In the genomic region with DNA sequence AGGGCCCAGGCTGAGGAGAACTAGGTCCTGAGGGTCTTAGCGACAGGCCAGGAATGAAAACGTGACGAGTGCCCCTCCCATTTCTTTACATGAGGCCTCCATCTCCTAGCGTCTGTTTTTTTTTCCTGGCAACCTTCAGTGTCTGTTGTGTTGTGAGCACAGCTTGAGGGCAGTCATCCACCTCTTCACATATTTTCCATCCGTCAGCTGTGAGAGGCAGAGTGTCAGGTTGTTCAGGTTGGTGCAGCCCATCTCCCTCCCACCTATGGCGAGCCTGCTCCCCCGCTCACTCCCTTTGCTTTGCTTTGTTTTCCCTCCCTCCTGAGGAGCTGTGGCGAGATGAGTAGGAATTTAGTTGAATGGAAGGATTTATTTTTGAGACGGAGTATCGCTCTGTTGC, we compare ENCODE assay signal across 15 cellular contexts. TPM values are rescaled to one million over a fixed set of nuclear protein-coding genes. Genes with fewer than 3 reads are reported as not detected.
A peak's percentile ranks its signal among the peaks of the same experiment; 100 is the strongest.
DNase-seq lines count a peak whose midpoint lies in the region; ATAC-seq, FAIRE-seq and TF ChIP-seq lines count a peak whose summit lies in the region.
"Had no signal": no experiment of that assay in that cellular context is flagged by ENCODE, and none has a peak within 500 bp of the region (broad histone marks: within the 10 kb centered on the region; RNA-seq: fewer than 3 reads in every experiment).

No MANE protein-coding gene starts in this region.

- TF ChIP-seq POLR2A in H54 (IDR thresholded peaks at IDR 0.05; ENCODE audit: low read depth, low read length), result no peak

- peak; percentile 25 for ATAC-seq in CD4-positive, alpha-beta T cell (ENCODE audit: poor library complexity)
- ATAC-seq in GM21619 (IDR thresholded peaks at IDR 0.05; ENCODE audit: unreplicated experiment) (no peak), HG02852 (IDR thresholded peaks at IDR 0.05; ENCODE audit: unreplicated experiment) (no peak)

- FAIRE-seq in H54 (lab: Jason Lieb, UNC), result no peak

- no peak overlapping the region for H3K4me2 ChIP-seq in PC-9
- H3K4me2 ChIP-seq: KMS-11 had no signal

- no peak for TF ChIP-seq CTCF in CD4-positive, alpha-beta T cell (IDR thresholded peaks at IDR 0.05)
- no peak for TF ChIP-seq CTCF in PC-9 (conservative IDR thresholded peaks at IDR 0.05)

- peak overlapping the region; percentile 85 for H3K27ac Mint-ChIP-seq in CD4-positive, alpha-beta T cell
- H3K27ac Mint-ChIP-seq in activated T-helper 2 cell treated with anti-CD3 and anti-CD28 coated beads, Interferon-gamma antibody, Interleukin-2, Interleukin-4, amounts not matched to agents 10 μg/mL and 5 μg/mL and 100 μg/mL, durations not matched to agents 14 hours and 24 hours and 36 hours, result peak overlapping the region; percentile 96

- no TSS peak for BruUV-seq in PC-9 (replicated peaks; lab: Mats Ljungman, UMichigan)

- H3K27ac ChIP-seq in CD4-positive, alpha-beta T cell (ENCODE audit: low read depth, low read length), result peak overlapping the region; percentile 33
- no peak overlapping the region for H3K27ac ChIP-seq in PC-9
- H3K27ac ChIP-seq: KMS-11, WERI-Rb-1 had no signal

- intact Hi-C loops in CD4-positive, alpha-beta T cell (cut with DNase I, micrococcal nuclease), result no loop called here
- intact Hi-C loops in activated T-helper 2 cell treated with anti-CD3 and anti-CD28 coated beads, Interferon-gamma antibody, Interleukin-2, Interleukin-4, amounts not matched to agents 10 μg/mL and 5 μg/mL and 100 μg/mL, durations not matched to agents 14 hours and 24 hours and 36 hours (cut with micrococcal nuclease), result no loop called here
- intact Hi-C loops in PC-9 (cut with micrococcal nuclease; ENCODE audit: unreplicated experiment), result no loop called here

- H3K36me3 ChIP-seq in PC-9 (ENCODE audit: low read depth), result no peaks in the 10 kb centered on the region
- H3K36me3 ChIP-seq: WERI-Rb-1 had no signal

- H3K9me2 ChIP-seq in PC-9 (ENCODE audit: insufficient read depth), result no peaks in the 10 kb centered on the region

- H3K4me3 ChIP-seq in PC-9, result no peak overlapping the region

- H3K27me3 Mint-ChIP-seq in CD4-positive, alpha-beta T cell, result no peaks in the 10 kb centered on the region
- no peaks in the 10 kb centered on the region for H3K27me3 Mint-ChIP-seq in activated T-helper 2 cell treated with anti-CD3 and anti-CD28 coated beads, Interferon-gamma antibody, Interleukin-2, Interleukin-4, amounts not matched to agents 10 μg/mL and 5 μg/mL and 100 μg/mL, durations not matched to agents 14 hours and 24 hours and 36 hours (ENCODE audit: low read depth)

- no peaks in the 10 kb centered on the region for H3K4me1 ChIP-seq in PC-9 (replicated peaks; ENCODE audit: insufficient read depth)

- POLR2A ChIA-PET in CD4-positive, alpha-beta T cell (lab: Charles Lee), result interaction anchor here (0.7 to 2.7 kb wide), 26 partner anchors 10 to 227 kb away, joined by 3 to 43 read pairs (median 4); a partner anchor contains a TSS
- POLR2A ChIA-PET in PC-9 (lab: Charles Lee; ENCODE audit: unreplicated experiment), result no interaction called here

- no peaks in the 10 kb centered on the region for H3F3A ChIP-seq in PC-9 (ENCODE audit: insufficient read depth, low read depth)

- no peaks in the 10 kb centered on the region for H3K9me3 ChIP-seq in CD4-positive, alpha-beta T cell (ENCODE audit: control insufficient read depth, low read length)
- no peaks in the 10 kb centered on the region for H3K9me3 ChIP-seq in PC-9 (ENCODE audit: insufficient read depth, low read depth)

- no peaks in the 10 kb centered on the region for H3K27me3 ChIP-seq in CD4-positive, alpha-beta T cell (ENCODE audit: control insufficient read depth, insufficient read depth, low read length)
- no peaks in the 10 kb centered on the region for H3K27me3 ChIP-seq in PC-9 (ENCODE audit: insufficient read depth, low read depth)

- peak overlapping the region; percentile 82 for H3K4me3 Mint-ChIP-seq in CD4-positive, alpha-beta T cell
- no peak overlapping the region for H3K4me3 Mint-ChIP-seq in activated T-helper 2 cell treated with anti-CD3 and anti-CD28 coated beads, Interferon-gamma antibody, Interleukin-2, Interleukin-4, amounts not matched to agents 10 μg/mL and 5 μg/mL and 100 μg/mL, durations not matched to agents 14 hours and 24 hours and 36 hours (ENCODE audit: low read depth)

- no peaks in the 10 kb centered on the region for H3K79me2 ChIP-seq in PC-9 (ENCODE audit: low read depth)

- H2AFZ ChIP-seq in PC-9, result no peak overlapping the region

- peaks cover 70% of the 10 kb centered on the region for H3K4me1 Mint-ChIP-seq in CD4-positive, alpha-beta T cell (ENCODE audit: low read depth)
- H3K4me1 Mint-ChIP-seq in activated T-helper 2 cell treated with anti-CD3 and anti-CD28 coated beads, Interferon-gamma antibody, Interleukin-2, Interleukin-4, amounts not matched to agents 10 μg/mL and 5 μg/mL and 100 μg/mL, durations not matched to agents 14 hours and 24 hours and 36 hours (ENCODE audit: low read depth), result peaks cover 45% of the 10 kb centered on the region

- H3K9me3 Mint-ChIP-seq in CD4-positive, alpha-beta T cell, result no peaks in the 10 kb centered on the region
- H3K9me3 Mint-ChIP-seq in activated T-helper 2 cell treated with anti-CD3 and anti-CD28 coated beads, Interferon-gamma antibody, Interleukin-2, Interleukin-4, amounts not matched to agents 10 μg/mL and 5 μg/mL and 100 μg/mL, durations not matched to agents 14 hours and 24 hours and 36 hours, result peaks cover 14% of the 10 kb centered on the region

- H3K36me3 Mint-ChIP-seq in CD4-positive, alpha-beta T cell (ENCODE audit: low read depth), result peaks cover 10% of the 10 kb centered on the region
- H3K36me3 Mint-ChIP-seq in activated T-helper 2 cell treated with anti-CD3 and anti-CD28 coated beads, Interferon-gamma antibody, Interleukin-2, Interleukin-4, amounts not matched to agents 10 μg/mL and 5 μg/mL and 100 μg/mL, durations not matched to agents 14 hours and 24 hours and 36 hours (ENCODE audit: low read depth), result peaks cover 7% of the 10 kb centered on the region

- DNase-seq in CD4-positive, alpha-beta T cell, result peak in 2 of 10 experiments; percentile 18 to 20
- DNase-seq in HT1080 (ENCODE audit: low read depth) (peak; percentile 42), left kidney (ENCODE audit: low read depth, low spot score) (peak; percentile 88), PC-9 (no peak), H54 (ENCODE audit: insufficient read length, low spot score) (no peak)
- DNase-seq in activated T-helper 2 cell treated with anti-CD3 and anti-CD28 coated beads, Interferon-gamma antibody, Interleukin-2, Interleukin-4, amounts not matched to agents 10 μg/mL and 5 μg/mL and 100 μg/mL, durations not matched to agents 14 hours and 24 hours and 36 hours (ENCODE audit: low spot score), result no peak
- DNase-seq: NCI-H1694 treated with DMSO at 0.1 percent for 48 hours; NK-92 treated with Interleukin-12 subunit alpha and Interleukin-12 subunit beta, amount 100 ng/mL, for 24 hours; retina; WERI-Rb-1 had no signal

- H4K20me1 ChIP-seq in PC-9 (ENCODE audit: insufficient read depth), result no peaks in the 10 kb centered on the region

- CTCF ChIA-PET in CD4-positive, alpha-beta T cell (lab: Charles Lee), result interaction anchor here (0.7 to 5.7 kb wide), 22 partner anchors 9 to 1423 kb away, joined by 3 to 72 read pairs (median 4); a partner anchor contains a TSS
- CTCF ChIA-PET in PC-9 (lab: Charles Lee), result interaction anchor here (0.6 to 0.8 kb wide), 2 partner anchors 227 to 234 kb away, joined by 4 to 13 read pairs; no protein-coding TSS in a partner anchor

RNA-seq across cellular contexts. Expression of a gene that starts 51.7 kb away (rescaled TPM):
- not detected for total RNA-seq in CD4-positive, alpha-beta T cell
- total RNA-seq in HT1080 (2014; rRNA removed; shearing (Covaris generic)), result 2.6 and 6.3 TPM in 2 replicates
- 6.9 and 8.1 TPM in 2 replicates for polyA plus RNA-seq in HT1080 (2015; cell fraction: cytosol; rRNA removed)
- 3.3 and 5.1 TPM in 2 replicates for polyA plus RNA-seq in HT1080 (2015; cell fraction: nucleus; rRNA removed)
- not detected in 2 replicates for total RNA-seq in activated T-helper 2 cell treated with anti-CD3 and anti-CD28 coated beads, Interferon-gamma antibody, Interleukin-2, Interleukin-4, amounts not matched to agents 10 μg/mL and 5 μg/mL and 100 μg/mL, durations not matched to agents 14 hours and 24 hours and 36 hours
- total RNA-seq in PC-9 (2021), result not detected in 2 replicates
- total RNA-seq: mucosa of gallbladder, SK-MEL-5 had no signal

Comparison
In these comparisons a context has a peak if more than half of its experiments do, and no peak if none do; other contexts are left out.
1. DNase-seq: peak in HT1080 (single experiment) and left kidney (single experiment); none in activated T-helper 2 cell treated with anti-CD3 and anti-CD28 coated beads, Interferon-gamma antibody, Interleukin-2, Interleukin-4, amounts not matched to agents 10 μg/mL and 5 μg/mL and 100 μg/mL, durations not matched to agents 14 hours and 24 hours and 36 hours (single experiment), PC-9 (0 of 2) and H54 (single experiment).